Comparison of ENCODE assay signal across 1 cellular context in genomic region chr5:133931546-133931945, GRCh38.
TF ChIP-seq lines count a peak whose summit lies in the region.

No MANE protein-coding gene starts in this region.

TF ChIP-seq in GM12878, 131 proteins besides CTCF, POLR2A, EP300 and RAD21 (continued from another document):
- TF ChIP-seq USF1 (IDR thresholded peaks at IDR 0.05; ENCODE audit: borderline replicate concordance, extremely low read length, insufficient read depth, low read depth, low read length) (no peak), NFYA (IDR thresholded peaks at IDR 0.05; ENCODE audit: borderline replicate concordance, low read depth, low read length) (no peak), REST (IDR thresholded peaks at IDR 0.05; ENCODE audit: low read depth, low read length) (no peak), SUZ12 (IDR thresholded peaks at IDR 0.05; ENCODE audit: unreplicated experiment) (no peak), CUX1 (IDR thresholded peaks at IDR 0.05; ENCODE audit: insufficient replicate concordance, low read depth, low read length) (no peak), CHD2 (IDR thresholded peaks at IDR 0.05; ENCODE audit: borderline replicate concordance, low read depth, low read length) (no peak), FOS (IDR thresholded peaks at IDR 0.05; ENCODE audit: borderline replicate concordance, extremely low read depth, insufficient read length) (no peak), BRCA1 (IDR thresholded peaks at IDR 0.05; ENCODE audit: low read depth, low read length) (no peak), HSF1 (IDR thresholded peaks at IDR 0.05; ENCODE audit: low read depth, low read length) (no peak), CHD1 (IDR thresholded peaks at IDR 0.05; ENCODE audit: low read depth, low read length) (no peak), ETV6 (conservative IDR thresholded peaks at IDR 0.05 in 1 of 2, IDR thresholded peaks at IDR 0.05 in 1 of 2; ENCODE audit: borderline replicate concordance in 1 of 2, low read depth in 1 of 2) (no peak), MEF2A (IDR thresholded peaks at IDR 0.05; ENCODE audit: insufficient read depth, low read depth, low read length) (no peak), E2F4 (IDR thresholded peaks at IDR 0.05; ENCODE audit: low read depth, low read length) (no peak), MXI1 (IDR thresholded peaks at IDR 0.05; ENCODE audit: low read depth, low read length) (no peak), EGR1 (IDR thresholded peaks at IDR 0.05; ENCODE audit: borderline replicate concordance in 1 of 2, low read depth in 2 of 2, low read length in 2 of 2) (no peak)
